In genomic region chr1:205429742-205430464, GRCh38 we compare ENCODE assay signal across 11 cellular contexts.
DNase-seq lines count a peak whose midpoint lies in the region; ATAC-seq lines count a peak whose summit lies in the region.
"Had no signal": no experiment of that assay in that cellular context is flagged by ENCODE, and none has a peak within 500 bp of the region (broad histone marks: within the 10 kb centered on the region; RNA-seq: fewer than 3 reads in every experiment).

No MANE protein-coding gene starts in this region.

- H3K4me1 Mint-ChIP-seq in T-helper 2 cell treated with Interferon-gamma antibody and Interleukin-4, amounts not matched to agents 5 μg/mL and 100 μg/mL, for 36 hours (ENCODE audit: low read depth): peaks cover 5% of the 10 kb centered on the region
- peaks cover 15% of the 10 kb centered on the region for H3K4me1 Mint-ChIP-seq in activated naive CD8-positive, alpha-beta T cell treated with anti-CD3 and anti-CD28 coated beads, Interleukin-2, amount 50 U/mL, for 24 hours
- H3K4me1 Mint-ChIP-seq in stimulated activated effector memory CD8-positive, alpha-beta T cell treated with anti-CD3 and anti-CD28 coated beads, Interleukin-12 subunit alpha, Interleukin-12 subunit beta, amount 100 ng/mL, for 72 hours: peaks cover 13% of the 10 kb centered on the region

- H3K9ac ChIP-seq in iPS-20b (ENCODE audit: low read depth, low read length): no peak overlapping the region

- H3K27me3 ChIP-seq in iPS-20b (ENCODE audit: insufficient read depth, low read length): peaks cover 60% of the 10 kb centered on the region
- H3K27me3 ChIP-seq: right lobe of liver, upper lobe of left lung had no signal

- no peak overlapping the region for H3K27ac ChIP-seq in iPS-20b (ENCODE audit: low read length)
- H3K27ac ChIP-seq: right lobe of liver, upper lobe of left lung had no signal

- no peaks in the 10 kb centered on the region for H3K36me3 ChIP-seq in iPS-20b (ENCODE audit: insufficient read depth, low read depth, low read length)
- H3K36me3 ChIP-seq: right lobe of liver, upper lobe of left lung had no signal

- peak overlapping the region; percentile 71 for H3K4me3 ChIP-seq in iPS-20b (ENCODE audit: low read length)

- H3K27me3 Mint-ChIP-seq in T-helper 2 cell treated with Interferon-gamma antibody and Interleukin-4, amounts not matched to agents 5 μg/mL and 100 μg/mL, for 36 hours (ENCODE audit: low read depth): peaks cover 46% of the 10 kb centered on the region
- peaks cover 3% of the 10 kb centered on the region for H3K27me3 Mint-ChIP-seq in activated naive CD8-positive, alpha-beta T cell treated with anti-CD3 and anti-CD28 coated beads, Interleukin-2, amount 50 U/mL, for 24 hours

- DNase-seq in T-helper 2 cell treated with Interferon-gamma antibody and Interleukin-4, amounts not matched to agents 5 μg/mL and 100 μg/mL, for 36 hours (ENCODE audit: low spot score): no peak
- DNase-seq in T-helper 2 cell: no peak
- no peak for DNase-seq in activated naive CD8-positive, alpha-beta T cell treated with anti-CD3 and anti-CD28 coated beads, Interleukin-2, amount 50 U/mL, for 24 hours
- DNase-seq in stimulated activated effector memory CD8-positive, alpha-beta T cell treated with anti-CD3 and anti-CD28 coated beads, Interleukin-12 subunit alpha, Interleukin-12 subunit beta, amount 100 ng/mL, for 72 hours (ENCODE audit: low spot score in 2 of 2): no peak
- no peak for DNase-seq in COR-L47 (lab: John Stamatoyannopoulos, UW)
- no peak for DNase-seq in NCI-H1694 (lab: John Stamatoyannopoulos, UW)
- DNase-seq: SHP77 had no signal

- H3K4me3 Mint-ChIP-seq in T-helper 2 cell treated with Interferon-gamma antibody and Interleukin-4, amounts not matched to agents 5 μg/mL and 100 μg/mL, for 36 hours: peak overlapping the region; percentile 85
- peak overlapping the region; percentile 78 for H3K4me3 Mint-ChIP-seq in activated naive CD8-positive, alpha-beta T cell treated with anti-CD3 and anti-CD28 coated beads, Interleukin-2, amount 50 U/mL, for 24 hours
- H3K4me3 Mint-ChIP-seq in stimulated activated effector memory CD8-positive, alpha-beta T cell treated with anti-CD3 and anti-CD28 coated beads, Interleukin-12 subunit alpha, Interleukin-12 subunit beta, amount 100 ng/mL, for 72 hours: peak overlapping the region; percentile 71

- no peak overlapping the region for H3K27ac Mint-ChIP-seq in T-helper 2 cell treated with Interferon-gamma antibody and Interleukin-4, amounts not matched to agents 5 μg/mL and 100 μg/mL, for 36 hours
- peak overlapping the region; percentile 30 for H3K27ac Mint-ChIP-seq in activated naive CD8-positive, alpha-beta T cell treated with anti-CD3 and anti-CD28 coated beads, Interleukin-2, amount 50 U/mL, for 24 hours
- H3K27ac Mint-ChIP-seq in stimulated activated effector memory CD8-positive, alpha-beta T cell treated with anti-CD3 and anti-CD28 coated beads, Interleukin-12 subunit alpha, Interleukin-12 subunit beta, amount 100 ng/mL, for 72 hours: peak overlapping the region; percentile 77

- no peaks in the 10 kb centered on the region for H3K9me3 ChIP-seq in iPS-20b (ENCODE audit: insufficient read depth, low read depth, low read length)
- H3K9me3 ChIP-seq: right lobe of liver, upper lobe of left lung had no signal

- peaks cover 3% of the 10 kb centered on the region; the same call in 1 of the 2 replicates for H3K4me1 ChIP-seq in iPS-20b (ENCODE audit: insufficient read depth, low read length)

- no peak for ATAC-seq in activated naive CD8-positive, alpha-beta T cell treated with anti-CD3 and anti-CD28 coated beads, Interleukin-2, amount 50 U/mL, for 24 hours
- ATAC-seq in stimulated activated effector memory CD8-positive, alpha-beta T cell treated with anti-CD3 and anti-CD28 coated beads, Interleukin-12 subunit alpha, Interleukin-12 subunit beta, amount 100 ng/mL, for 72 hours: no peak
- no peak for ATAC-seq in HG03457 (IDR thresholded peaks at IDR 0.05; ENCODE audit: unreplicated experiment)

- no peaks in the 10 kb centered on the region for H3K36me3 Mint-ChIP-seq in T-helper 2 cell treated with Interferon-gamma antibody and Interleukin-4, amounts not matched to agents 5 μg/mL and 100 μg/mL, for 36 hours (ENCODE audit: low read depth)
- no peaks in the 10 kb centered on the region for H3K36me3 Mint-ChIP-seq in activated naive CD8-positive, alpha-beta T cell treated with anti-CD3 and anti-CD28 coated beads, Interleukin-2, amount 50 U/mL, for 24 hours (ENCODE audit: low read depth)
- no peaks in the 10 kb centered on the region for H3K36me3 Mint-ChIP-seq in stimulated activated effector memory CD8-positive, alpha-beta T cell treated with anti-CD3 and anti-CD28 coated beads, Interleukin-12 subunit alpha, Interleukin-12 subunit beta, amount 100 ng/mL, for 72 hours

- no peaks in the 10 kb centered on the region for H3K9me3 Mint-ChIP-seq in T-helper 2 cell treated with Interferon-gamma antibody and Interleukin-4, amounts not matched to agents 5 μg/mL and 100 μg/mL, for 36 hours
- no peaks in the 10 kb centered on the region for H3K9me3 Mint-ChIP-seq in activated naive CD8-positive, alpha-beta T cell treated with anti-CD3 and anti-CD28 coated beads, Interleukin-2, amount 50 U/mL, for 24 hours
- no peaks in the 10 kb centered on the region for H3K9me3 Mint-ChIP-seq in stimulated activated effector memory CD8-positive, alpha-beta T cell treated with anti-CD3 and anti-CD28 coated beads, Interleukin-12 subunit alpha, Interleukin-12 subunit beta, amount 100 ng/mL, for 72 hours
